Comparison of ENCODE assay signal across 17 cellular contexts in genomic region chr3:107894998-107895397, GRCh38.
DNase-seq lines count a peak whose midpoint lies in the region; ATAC-seq and TF ChIP-seq lines count a peak whose summit lies in the region.
"Had no signal": no experiment of that assay in that cellular context is flagged by ENCODE, and none has a peak within 500 bp of the region (broad histone marks: within the 10 kb centered on the region; RNA-seq: fewer than 3 reads in every experiment).

No MANE protein-coding gene starts in this region.

- H3K27ac ChIP-seq in suprapubic skin, result no peak overlapping the region
- H3K27ac ChIP-seq: C4-2B had no signal

- no peaks in the 10 kb centered on the region for H3K9me3 ChIP-seq in suprapubic skin
- H3K9me3 ChIP-seq: Caco-2 had no signal

- WGBS in suprapubic skin, result 95% methylated on average over 4 of the region's 4 CpGs

- TF ChIP-seq CTCF in activated CD8-positive, alpha-beta T cell treated with anti-CD3 and anti-CD28 coated beads for 36 hours (IDR thresholded peaks at IDR 0.05), result no peak
- no peak for TF ChIP-seq CTCF in suprapubic skin (IDR thresholded peaks at IDR 0.05)

- no peak for TF ChIP-seq POLR2A in suprapubic skin (IDR thresholded peaks at IDR 0.05)

- CTCF ChIA-PET in activated CD8-positive, alpha-beta T cell treated with anti-CD3 and anti-CD28 coated beads for 36 hours (lab: Charles Lee), result interaction anchor here (1.3 kb wide), 1 partner anchor 14 kb away, joined by 3 read pairs; no protein-coding TSS in a partner anchor
- CTCF ChIA-PET in activated CD8-positive, alpha-beta T cell treated with anti-CD3 and anti-CD28 coated beads, Interleukin-2, amount 10 ng/mL, durations not matched to agents 7 days and 5 days (lab: Charles Lee), result interaction anchor here (1.3 kb wide), 1 partner anchor 49 kb away, joined by 3 read pairs; no protein-coding TSS in a partner anchor

- peak; percentile 34 for ATAC-seq in activated CD8-positive, alpha-beta T cell treated with anti-CD3 and anti-CD28 coated beads for 36 hours
- no peak for ATAC-seq in activated CD8-positive, alpha-beta T cell treated with anti-CD3 and anti-CD28 coated beads, Interleukin-2, amount 10 ng/mL, durations not matched to agents 7 days and 5 days
- peak; percentile 74 for ATAC-seq in stimulated activated effector memory CD8-positive, alpha-beta T cell treated with anti-CD3 and anti-CD28 coated beads, Interleukin-12 subunit alpha, Interleukin-12 subunit beta, amount 100 ng/mL, for 72 hours
- ATAC-seq: Panc1 had no signal

- H3K36me3 Mint-ChIP-seq in activated CD8-positive, alpha-beta T cell treated with anti-CD3 and anti-CD28 coated beads for 36 hours (ENCODE audit: low read depth), result no peaks in the 10 kb centered on the region
- H3K36me3 Mint-ChIP-seq in activated CD8-positive, alpha-beta T cell treated with anti-CD3 and anti-CD28 coated beads, Interleukin-2, amount 10 ng/mL, durations not matched to agents 7 days and 5 days (ENCODE audit: low read depth), result no peaks in the 10 kb centered on the region
- H3K36me3 Mint-ChIP-seq in stimulated activated effector memory CD8-positive, alpha-beta T cell treated with anti-CD3 and anti-CD28 coated beads, Interleukin-12 subunit alpha, Interleukin-12 subunit beta, amount 100 ng/mL, for 72 hours, result no peaks in the 10 kb centered on the region

- no peak for DNase-seq in activated CD8-positive, alpha-beta T cell treated with anti-CD3 and anti-CD28 coated beads for 36 hours
- DNase-seq in activated CD8-positive, alpha-beta T cell treated with anti-CD3 and anti-CD28 coated beads, Interleukin-2, amount 10 ng/mL, durations not matched to agents 7 days and 5 days, result no peak
- peak; percentile 16 for DNase-seq in LHCN-M2 (ENCODE audit: low read depth)
- peak; percentile 33 for DNase-seq in amniotic epithelial cell (ENCODE audit: low read depth)
- DNase-seq in stimulated activated effector memory CD8-positive, alpha-beta T cell treated with anti-CD3 and anti-CD28 coated beads, Interleukin-12 subunit alpha, Interleukin-12 subunit beta, amount 100 ng/mL, for 72 hours (ENCODE audit: low spot score in 2 of 2), result no peak
- DNase-seq in suprapubic skin (ENCODE audit: low spot score in 2 of 2), result no peak
- DNase-seq in activated T-cell treated with anti-CD3 and anti-CD28 coated beads, Interleukin-2, amount 50 U/mL, for 1 hour, result no peak
- no peak for DNase-seq in NCI-H2107 (lab: John Stamatoyannopoulos, UW)
- DNase-seq: Caco-2, DMS153, H9, NCI-H1436 treated with DMSO at 0.1 percent for 48 hours, NCI-H2029 treated with DMSO at 0.1 percent for 48 hours, NCI-H510A, NCI-H774 had no signal

- H3K9me3 Mint-ChIP-seq in activated CD8-positive, alpha-beta T cell treated with anti-CD3 and anti-CD28 coated beads for 36 hours, result no peaks in the 10 kb centered on the region
- no peaks in the 10 kb centered on the region for H3K9me3 Mint-ChIP-seq in activated CD8-positive, alpha-beta T cell treated with anti-CD3 and anti-CD28 coated beads, Interleukin-2, amount 10 ng/mL, durations not matched to agents 7 days and 5 days (ENCODE audit: insufficient read depth)
- no peaks in the 10 kb centered on the region for H3K9me3 Mint-ChIP-seq in stimulated activated effector memory CD8-positive, alpha-beta T cell treated with anti-CD3 and anti-CD28 coated beads, Interleukin-12 subunit alpha, Interleukin-12 subunit beta, amount 100 ng/mL, for 72 hours
- H3K9me3 Mint-ChIP-seq: H9 had no signal

- no peak for TF ChIP-seq EP300 in suprapubic skin (IDR thresholded peaks at IDR 0.05)

- POLR2A ChIA-PET in activated CD8-positive, alpha-beta T cell treated with anti-CD3 and anti-CD28 coated beads for 36 hours (lab: Charles Lee), result no interaction called here
- POLR2A ChIA-PET in activated CD8-positive, alpha-beta T cell treated with anti-CD3 and anti-CD28 coated beads, Interleukin-2, amount 10 ng/mL, durations not matched to agents 7 days and 5 days (lab: Charles Lee), result no interaction called here

- no peaks in the 10 kb centered on the region for H3K4me1 Mint-ChIP-seq in activated CD8-positive, alpha-beta T cell treated with anti-CD3 and anti-CD28 coated beads for 36 hours (ENCODE audit: low read depth)
- H3K4me1 Mint-ChIP-seq in activated CD8-positive, alpha-beta T cell treated with anti-CD3 and anti-CD28 coated beads, Interleukin-2, amount 10 ng/mL, durations not matched to agents 7 days and 5 days (ENCODE audit: low read depth), result no peaks in the 10 kb centered on the region
- no peaks in the 10 kb centered on the region for H3K4me1 Mint-ChIP-seq in stimulated activated effector memory CD8-positive, alpha-beta T cell treated with anti-CD3 and anti-CD28 coated beads, Interleukin-12 subunit alpha, Interleukin-12 subunit beta, amount 100 ng/mL, for 72 hours

- H3K4me3 Mint-ChIP-seq in activated CD8-positive, alpha-beta T cell treated with anti-CD3 and anti-CD28 coated beads for 36 hours, result no peak overlapping the region
- H3K4me3 Mint-ChIP-seq in activated CD8-positive, alpha-beta T cell treated with anti-CD3 and anti-CD28 coated beads, Interleukin-2, amount 10 ng/mL, durations not matched to agents 7 days and 5 days, result no peak overlapping the region
- H3K4me3 Mint-ChIP-seq in stimulated activated effector memory CD8-positive, alpha-beta T cell treated with anti-CD3 and anti-CD28 coated beads, Interleukin-12 subunit alpha, Interleukin-12 subunit beta, amount 100 ng/mL, for 72 hours, result no peak overlapping the region
- H3K4me3 Mint-ChIP-seq: H9 had no signal

- H3K27me3 Mint-ChIP-seq in activated CD8-positive, alpha-beta T cell treated with anti-CD3 and anti-CD28 coated beads for 36 hours, result peaks cover 26% of the 10 kb centered on the region
- H3K27me3 Mint-ChIP-seq in activated CD8-positive, alpha-beta T cell treated with anti-CD3 and anti-CD28 coated beads, Interleukin-2, amount 10 ng/mL, durations not matched to agents 7 days and 5 days (ENCODE audit: low read depth), result peaks cover 26% of the 10 kb centered on the region

- peaks cover 14% of the 10 kb centered on the region for H3K27me3 ChIP-seq in suprapubic skin

- no peak overlapping the region for H3K4me3 ChIP-seq in suprapubic skin

- H3K27ac Mint-ChIP-seq in activated CD8-positive, alpha-beta T cell treated with anti-CD3 and anti-CD28 coated beads for 36 hours, result no peak overlapping the region
- H3K27ac Mint-ChIP-seq in activated CD8-positive, alpha-beta T cell treated with anti-CD3 and anti-CD28 coated beads, Interleukin-2, amount 10 ng/mL, durations not matched to agents 7 days and 5 days, result no peak overlapping the region
- no peak overlapping the region for H3K27ac Mint-ChIP-seq in stimulated activated effector memory CD8-positive, alpha-beta T cell treated with anti-CD3 and anti-CD28 coated beads, Interleukin-12 subunit alpha, Interleukin-12 subunit beta, amount 100 ng/mL, for 72 hours
- H3K27ac Mint-ChIP-seq: H9 had no signal

- no peaks in the 10 kb centered on the region for H3K4me1 ChIP-seq in suprapubic skin
- H3K4me1 ChIP-seq: Caco-2 had no signal

- intact Hi-C loops in activated CD8-positive, alpha-beta T cell treated with anti-CD3 and anti-CD28 coated beads for 36 hours (cut with micrococcal nuclease), result no loop called here

- no peaks in the 10 kb centered on the region for H3K36me3 ChIP-seq in suprapubic skin

Comparison
In these comparisons a context has a peak if more than half of its experiments do, and no peak if none do; other contexts are left out.
1. DNase-seq: peak in LHCN-M2 (single experiment) and amniotic epithelial cell (single experiment); none in activated CD8-positive, alpha-beta T cell treated with anti-CD3 and anti-CD28 coated beads for 36 hours (single experiment), activated CD8-positive, alpha-beta T cell treated with anti-CD3 and anti-CD28 coated beads, Interleukin-2, amount 10 ng/mL, durations not matched to agents 7 days and 5 days (single experiment), stimulated activated effector memory CD8-positive, alpha-beta T cell treated with anti-CD3 and anti-CD28 coated beads, Interleukin-12 subunit alpha, Interleukin-12 subunit beta, amount 100 ng/mL, for 72 hours (0 of 2), suprapubic skin (0 of 2), activated T-cell treated with anti-CD3 and anti-CD28 coated beads, Interleukin-2, amount 50 U/mL, for 1 hour (single experiment) and NCI-H2107 (single experiment).